ENCODE assay signal across 8 cellular contexts in genomic region chr16:3234543-3235541, GRCh38.
A peak's percentile ranks its signal among the peaks of the same experiment; 100 is the strongest.
DNase-seq lines count a peak whose midpoint lies in the region; ATAC-seq and TF ChIP-seq lines count a peak whose summit lies in the region.

Gene ZNF200, minus strand, starts transcription at chr16:3235158. Its CDS starts 1,403 bp downstream, at chr16:3233755.

- peak; percentile 94 for DNase-seq in AG10803 (ENCODE audit: low read depth)
- DNase-seq in NCI-H446 (lab: John Stamatoyannopoulos, UW): peak; percentile 91 to 96
- DNase-seq in activated CD4-positive, CD25-positive, alpha-beta regulatory T cell treated with anti-CD3 and anti-CD28 coated beads, Interleukin-2, amount 50 U/mL, for 16 hours (ENCODE audit: low read depth, low spot score): peak; percentile 83
- DNase-seq in central memory CD4-positive, alpha-beta T cell: peak; percentile 92
- peak; percentile 97 for DNase-seq in iris pigment epithelial cell (ENCODE audit: low read depth)
- DNase-seq in stimulated activated CD4-positive, alpha-beta T cell treated with anti-CD3 and anti-CD28 coated beads, Interleukin-12 subunit alpha, Interleukin-12 subunit beta, amount 100 ng/mL, for 24 hours (ENCODE audit: low read depth in 2 of 2): peak; percentile 88 to 93

- no peak for TF ChIP-seq CTCF in AG10803 (conservative IDR thresholded peaks at IDR 0.05; ENCODE audit: low read length)

- peak within 1 kb of the TSS; percentile 99 for H3K4me3 ChIP-seq in AG10803 (ENCODE audit: low read length)

- ATAC-seq in GM19035 (IDR thresholded peaks at IDR 0.05; ENCODE audit: unreplicated experiment): peak; percentile 96
- ATAC-seq in HG03342 (IDR thresholded peaks at IDR 0.05; ENCODE audit: unreplicated experiment): peak; percentile 89

Comparison
In these comparisons a context has a peak if more than half of its experiments do, and no peak if none do; other contexts are left out.
1. Peak in every context shown above with its lines: DNase-seq, ATAC-seq and H3K4me3 ChIP-seq.